ENCODE assay signal across 1 cellular context in the genomic region with DNA sequence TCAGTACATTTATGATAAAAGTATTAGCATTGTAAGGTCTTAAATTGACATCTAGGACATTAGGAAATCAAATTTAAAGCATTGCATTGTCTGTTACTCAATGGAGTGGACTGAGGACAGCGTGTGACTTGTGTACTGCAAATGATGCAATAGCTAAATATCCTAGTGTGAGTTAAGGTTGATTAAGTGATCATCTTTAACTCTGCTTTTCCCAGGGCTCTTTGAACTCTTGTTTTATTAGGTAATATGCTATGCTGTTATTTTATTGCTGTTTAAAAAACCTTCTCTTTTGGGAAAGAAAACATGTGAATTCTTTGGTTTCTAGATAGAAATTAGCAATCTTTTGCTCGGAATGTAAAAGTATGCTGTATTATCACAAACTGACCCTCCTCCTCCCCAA.
A peak's percentile ranks its signal among the peaks of the same experiment; 100 is the strongest.
TF ChIP-seq lines count a peak whose summit lies in the region.

No MANE protein-coding gene starts in this region.

TF ChIP-seq in WTC11, 78 proteins besides CTCF, POLR2A, EP300 and RAD21 (continued from another document):
- TF ChIP-seq ZNF532 (CRISPR knock-in tag; IDR thresholded peaks at IDR 0.05; ENCODE audit: borderline replicate concordance) = no peak
- TF ChIP-seq GABPB1 (CRISPR knock-in tag; IDR thresholded peaks at IDR 0.05) = peak; percentile 97
- TF ChIP-seq IRF2 (CRISPR knock-in tag; IDR thresholded peaks at IDR 0.05; ENCODE audit: borderline replicate concordance, low read depth) = no peak
